1 cellular context compared by ENCODE assay signal in genomic region chr16:10834130-10834529, GRCh38.
TF ChIP-seq lines count a peak whose summit lies in the region.

No MANE protein-coding gene starts in this region.

TF ChIP-seq in IMR-90, 13 proteins besides CTCF, POLR2A, EP300 and RAD21:
- no peak for TF ChIP-seq MAZ (IDR thresholded peaks at IDR 0.05; ENCODE audit: borderline replicate concordance, low read depth, low read length)
- TF ChIP-seq FOS (IDR thresholded peaks at IDR 0.05; ENCODE audit: low read depth, low read length) = no peak
- no peak for TF ChIP-seq RFX5 (IDR thresholded peaks at IDR 0.05; ENCODE audit: low read depth, low read length)
- TF ChIP-seq CHD1 (IDR thresholded peaks at IDR 0.05; ENCODE audit: low read depth, low read length) = no peak
- no peak for TF ChIP-seq NFE2L2 (IDR thresholded peaks at IDR 0.05; ENCODE audit: low read depth, low read length)
- TF ChIP-seq USF2 (IDR thresholded peaks at IDR 0.05; ENCODE audit: low read depth, low read length) = no peak
- no peak for TF ChIP-seq RCOR1 (IDR thresholded peaks at IDR 0.05; ENCODE audit: insufficient replicate concordance, low read length)
- no peak for TF ChIP-seq MAFK (IDR thresholded peaks at IDR 0.05; ENCODE audit: low read depth, low read length)
- TF ChIP-seq ELK1 (IDR thresholded peaks at IDR 0.05; ENCODE audit: borderline replicate concordance, low read depth, low read length) = no peak
- no peak for TF ChIP-seq MXI1 (IDR thresholded peaks at IDR 0.05; ENCODE audit: borderline replicate concordance, low read depth, low read length)
- TF ChIP-seq CEBPB (IDR thresholded peaks at IDR 0.05; ENCODE audit: low read depth, low read length) = no peak
- no peak for TF ChIP-seq BHLHE40 (IDR thresholded peaks at IDR 0.05; ENCODE audit: low read depth, low read length)
- no peak for TF ChIP-seq SMC3 (IDR thresholded peaks at IDR 0.05; ENCODE audit: low read depth, low read length)
